In genomic region chr5:132480546-132481242, GRCh38 we compare ENCODE assay signal across 1 cellular context.
TF ChIP-seq lines count a peak whose summit lies in the region.

No MANE protein-coding gene starts in this region.

TF ChIP-seq in SK-N-SH treated with all-trans-retinoic acid at 6 μM for 48 hours, 23 proteins besides CTCF, POLR2A, EP300 and RAD21 (continued from another document):
- TF ChIP-seq, protein P1, sequence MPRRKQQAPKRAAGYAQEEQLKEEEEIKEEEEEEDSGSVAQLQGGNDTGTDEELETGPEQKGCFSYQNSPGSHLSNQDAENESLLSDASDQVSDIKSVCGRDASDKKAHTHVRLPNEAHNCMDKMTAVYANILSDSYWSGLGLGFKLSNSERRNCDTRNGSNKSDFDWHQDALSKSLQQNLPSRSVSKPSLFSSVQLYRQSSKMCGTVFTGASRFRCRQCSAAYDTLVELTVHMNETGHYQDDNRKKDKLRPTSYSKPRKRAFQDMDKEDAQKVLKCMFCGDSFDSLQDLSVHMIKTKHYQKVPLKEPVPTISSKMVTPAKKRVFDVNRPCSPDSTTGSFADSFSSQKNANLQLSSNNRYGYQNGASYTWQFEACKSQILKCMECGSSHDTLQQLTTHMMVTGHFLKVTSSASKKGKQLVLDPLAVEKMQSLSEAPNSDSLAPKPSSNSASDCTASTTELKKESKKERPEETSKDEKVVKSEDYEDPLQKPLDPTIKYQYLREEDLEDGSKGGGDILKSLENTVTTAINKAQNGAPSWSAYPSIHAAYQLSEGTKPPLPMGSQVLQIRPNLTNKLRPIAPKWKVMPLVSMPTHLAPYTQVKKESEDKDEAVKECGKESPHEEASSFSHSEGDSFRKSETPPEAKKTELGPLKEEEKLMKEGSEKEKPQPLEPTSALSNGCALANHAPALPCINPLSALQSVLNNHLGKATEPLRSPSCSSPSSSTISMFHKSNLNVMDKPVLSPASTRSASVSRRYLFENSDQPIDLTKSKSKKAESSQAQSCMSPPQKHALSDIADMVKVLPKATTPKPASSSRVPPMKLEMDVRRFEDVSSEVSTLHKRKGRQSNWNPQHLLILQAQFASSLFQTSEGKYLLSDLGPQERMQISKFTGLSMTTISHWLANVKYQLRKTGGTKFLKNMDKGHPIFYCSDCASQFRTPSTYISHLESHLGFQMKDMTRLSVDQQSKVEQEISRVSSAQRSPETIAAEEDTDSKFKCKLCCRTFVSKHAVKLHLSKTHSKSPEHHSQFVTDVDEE (CRISPR knock-in tag; IDR thresholded peaks at IDR 0.05): no peak
- TF ChIP-seq ISL1 (CRISPR knock-in tag; IDR thresholded peaks at IDR 0.05): no peak
